2 cellular contexts compared by ENCODE assay signal in the genomic region with DNA sequence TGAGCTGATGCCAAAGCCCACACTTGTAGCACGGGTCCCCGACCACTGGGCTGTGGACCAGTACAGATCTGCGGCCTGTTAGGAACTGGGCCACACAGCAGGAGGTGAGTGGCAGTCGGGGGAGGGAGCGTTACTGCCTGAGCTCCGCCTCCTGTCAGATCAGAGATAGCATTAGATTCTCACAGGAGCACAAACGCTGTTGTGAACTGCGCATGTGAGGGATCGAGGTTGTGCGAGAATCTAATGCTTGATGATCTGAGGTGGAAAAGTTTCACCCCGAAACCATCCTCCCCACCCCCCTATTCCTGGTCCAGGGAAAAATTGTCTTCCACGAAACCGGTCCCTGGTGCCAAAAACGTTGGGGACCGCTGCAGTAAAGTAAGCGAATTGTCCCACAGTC.
TF ChIP-seq lines count a peak whose summit lies in the region.

No MANE protein-coding gene starts in this region.

TF ChIP-seq in IMR-90, 13 proteins besides CTCF, POLR2A, EP300 and RAD21:
- no peak for TF ChIP-seq RCOR1 (IDR thresholded peaks at IDR 0.05; ENCODE audit: insufficient replicate concordance, low read length)
- no peak for TF ChIP-seq FOS (IDR thresholded peaks at IDR 0.05; ENCODE audit: low read depth, low read length)
- TF ChIP-seq CEBPB (IDR thresholded peaks at IDR 0.05; ENCODE audit: low read depth, low read length), result no peak
- no peak for TF ChIP-seq MXI1 (IDR thresholded peaks at IDR 0.05; ENCODE audit: borderline replicate concordance, low read depth, low read length)
- no peak for TF ChIP-seq MAFK (IDR thresholded peaks at IDR 0.05; ENCODE audit: low read depth, low read length)
- no peak for TF ChIP-seq RFX5 (IDR thresholded peaks at IDR 0.05; ENCODE audit: low read depth, low read length)
- no peak for TF ChIP-seq SMC3 (IDR thresholded peaks at IDR 0.05; ENCODE audit: low read depth, low read length)
- no peak for TF ChIP-seq MAZ (IDR thresholded peaks at IDR 0.05; ENCODE audit: borderline replicate concordance, low read depth, low read length)
- TF ChIP-seq CHD1 (IDR thresholded peaks at IDR 0.05; ENCODE audit: low read depth, low read length), result no peak
- TF ChIP-seq NFE2L2 (IDR thresholded peaks at IDR 0.05; ENCODE audit: low read depth, low read length), result no peak

TF ChIP-seq in K562, 482 proteins besides CTCF, POLR2A, EP300 and RAD21:
- TF ChIP-seq, protein P1, sequence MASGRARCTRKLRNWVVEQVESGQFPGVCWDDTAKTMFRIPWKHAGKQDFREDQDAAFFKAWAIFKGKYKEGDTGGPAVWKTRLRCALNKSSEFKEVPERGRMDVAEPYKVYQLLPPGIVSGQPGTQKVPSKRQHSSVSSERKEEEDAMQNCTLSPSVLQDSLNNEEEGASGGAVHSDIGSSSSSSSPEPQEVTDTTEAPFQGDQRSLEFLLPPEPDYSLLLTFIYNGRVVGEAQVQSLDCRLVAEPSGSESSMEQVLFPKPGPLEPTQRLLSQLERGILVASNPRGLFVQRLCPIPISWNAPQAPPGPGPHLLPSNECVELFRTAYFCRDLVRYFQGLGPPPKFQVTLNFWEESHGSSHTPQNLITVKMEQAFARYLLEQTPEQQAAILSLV (tag; IDR thresholded peaks at IDR 0.05), result no peak
- TF ChIP-seq, protein P2, sequence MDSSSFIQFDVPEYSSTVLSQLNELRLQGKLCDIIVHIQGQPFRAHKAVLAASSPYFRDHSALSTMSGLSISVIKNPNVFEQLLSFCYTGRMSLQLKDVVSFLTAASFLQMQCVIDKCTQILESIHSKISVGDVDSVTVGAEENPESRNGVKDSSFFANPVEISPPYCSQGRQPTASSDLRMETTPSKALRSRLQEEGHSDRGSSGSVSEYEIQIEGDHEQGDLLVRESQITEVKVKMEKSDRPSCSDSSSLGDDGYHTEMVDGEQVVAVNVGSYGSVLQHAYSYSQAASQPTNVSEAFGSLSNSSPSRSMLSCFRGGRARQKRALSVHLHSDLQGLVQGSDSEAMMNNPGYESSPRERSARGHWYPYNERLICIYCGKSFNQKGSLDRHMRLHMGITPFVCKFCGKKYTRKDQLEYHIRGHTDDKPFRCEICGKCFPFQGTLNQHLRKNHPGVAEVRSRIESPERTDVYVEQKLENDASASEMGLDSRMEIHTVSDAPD (CRISPR knock-in tag; IDR thresholded peaks at IDR 0.05), result no peak
- TF ChIP-seq SRF (CRISPR knock-in tag; IDR thresholded peaks at IDR 0.05), result no peak
- no peak for TF ChIP-seq TFAM (CRISPR knock-in tag; conservative IDR thresholded peaks at IDR 0.05)
- no peak for TF ChIP-seq SP1 (CRISPR knock-in tag; IDR thresholded peaks at IDR 0.05)
- no peak for TF ChIP-seq CREB1 (IDR thresholded peaks at IDR 0.05)
- no peak for TF ChIP-seq CREB1 (CRISPR knock-in tag; IDR thresholded peaks at IDR 0.05)
- TF ChIP-seq CREM (IDR thresholded peaks at IDR 0.05; ENCODE audit: low read depth), result no peak
- peak; percentile 59 to 62 for TF ChIP-seq NRF1 (conservative IDR thresholded peaks at IDR 0.05 in 1 of 2, IDR thresholded peaks at IDR 0.05 in 1 of 2)
- TF ChIP-seq, protein P3, sequence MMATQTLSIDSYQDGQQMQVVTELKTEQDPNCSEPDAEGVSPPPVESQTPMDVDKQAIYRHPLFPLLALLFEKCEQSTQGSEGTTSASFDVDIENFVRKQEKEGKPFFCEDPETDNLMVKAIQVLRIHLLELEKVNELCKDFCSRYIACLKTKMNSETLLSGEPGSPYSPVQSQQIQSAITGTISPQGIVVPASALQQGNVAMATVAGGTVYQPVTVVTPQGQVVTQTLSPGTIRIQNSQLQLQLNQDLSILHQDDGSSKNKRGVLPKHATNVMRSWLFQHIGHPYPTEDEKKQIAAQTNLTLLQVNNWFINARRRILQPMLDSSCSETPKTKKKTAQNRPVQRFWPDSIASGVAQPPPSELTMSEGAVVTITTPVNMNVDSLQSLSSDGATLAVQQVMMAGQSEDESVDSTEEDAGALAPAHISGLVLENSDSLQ (IDR thresholded peaks at IDR 0.05), result peak; percentile 44; the same call in 1 of the 2 replicates
